Comparison of ENCODE assay signal across 15 cellular contexts in genomic region chr12:93176610-93177126, GRCh38.
DNase-seq lines count a peak whose midpoint lies in the region; ATAC-seq and TF ChIP-seq lines count a peak whose summit lies in the region.
"Had no signal": no experiment of that assay in that cellular context is flagged by ENCODE, and none has a peak within 500 bp of the region (broad histone marks: within the 10 kb centered on the region; RNA-seq: fewer than 3 reads in every experiment).

No MANE protein-coding gene starts in this region.

- no peaks in the 10 kb centered on the region for H3K36me3 Mint-ChIP-seq in endothelial cell (ENCODE audit: low read depth, unreplicated experiment)
- peaks cover 21% of the 10 kb centered on the region for H3K36me3 Mint-ChIP-seq in nephron progenitor cell (ENCODE audit: low read depth)

- H3K4me3 ChIP-seq in GM23248 (no peak overlapping the region), fibroblast of villous mesenchyme (ENCODE audit: low read depth, low read length) (no peak overlapping the region), skeletal muscle satellite cell (ENCODE audit: low read length) (no peak overlapping the region), MG63 (no peak overlapping the region)
- H3K4me3 ChIP-seq: mucosa of descending colon had no signal

- H3K4me1 Mint-ChIP-seq in endothelial cell (ENCODE audit: unreplicated experiment) (peaks cover 6% of the 10 kb centered on the region), nephron progenitor cell (peaks cover 17% of the 10 kb centered on the region)
- H3K4me1 Mint-ChIP-seq: activated T-helper 17 cell treated with anti-CD3 and anti-CD28 coated beads, Interleukin-2, amount 50 U/mL, for 72 hours had no signal

- H3K27ac Mint-ChIP-seq in endothelial cell (ENCODE audit: unreplicated experiment) (no peak overlapping the region), nephron progenitor cell (no peak overlapping the region)
- H3K27ac Mint-ChIP-seq: activated CD8-positive, alpha-beta T cell treated with anti-CD3 and anti-CD28 coated beads, Interleukin-2, amount 10 ng/mL, durations not matched to agents 7 days and 5 days; activated T-helper 17 cell treated with anti-CD3 and anti-CD28 coated beads, Interleukin-2, amount 50 U/mL, for 72 hours had no signal

- H3K4me3 Mint-ChIP-seq in endothelial cell (ENCODE audit: unreplicated experiment), result no peak overlapping the region
- no peak overlapping the region for H3K4me3 Mint-ChIP-seq in nephron progenitor cell
- H3K4me3 Mint-ChIP-seq: activated CD8-positive, alpha-beta T cell treated with anti-CD3 and anti-CD28 coated beads, Interleukin-2, amount 10 ng/mL, durations not matched to agents 7 days and 5 days; activated T-helper 17 cell treated with anti-CD3 and anti-CD28 coated beads, Interleukin-2, amount 50 U/mL, for 72 hours had no signal

- H3K4me1 ChIP-seq in GM23248 (ENCODE audit: insufficient read depth), result peaks cover 47% of the 10 kb centered on the region
- peaks cover 40% of the 10 kb centered on the region for H3K4me1 ChIP-seq in skeletal muscle satellite cell (ENCODE audit: control insufficient read depth, insufficient read depth, low read length)

- no peaks in the 10 kb centered on the region for H3K9me3 Mint-ChIP-seq in endothelial cell (ENCODE audit: unreplicated experiment)
- H3K9me3 Mint-ChIP-seq in nephron progenitor cell, result peaks cover 26% of the 10 kb centered on the region
- H3K9me3 Mint-ChIP-seq: activated T-helper 17 cell treated with anti-CD3 and anti-CD28 coated beads, Interleukin-2, amount 50 U/mL, for 72 hours had no signal

- DNase-seq in GM23248 (no peak), fibroblast of villous mesenchyme (ENCODE audit: low read depth) (peak; percentile 83), endothelial cell (ENCODE audit: low spot score) (no peak), MG63 (no peak), nephron progenitor cell (no peak)
- DNase-seq: activated CD8-positive, alpha-beta T cell treated with anti-CD3 and anti-CD28 coated beads, Interleukin-2, amount 10 ng/mL, durations not matched to agents 7 days and 5 days; AML-193; mucosa of descending colon; posterior cingulate gyrus; trophoblast cell had no signal

- H3F3A ChIP-seq in GM23248 (ENCODE audit: insufficient read depth), result peaks cover 40% of the 10 kb centered on the region

- H3K9ac ChIP-seq in GM23248 (no peak overlapping the region), skeletal muscle satellite cell (ENCODE audit: low read depth, low read length) (no peak overlapping the region)
- H3K9ac ChIP-seq: KMS-11 had no signal

- TF ChIP-seq CTCF in fibroblast of villous mesenchyme (IDR thresholded peaks at IDR 0.05; ENCODE audit: insufficient read depth, low read depth, low read length), result no peak
- TF ChIP-seq CTCF in endothelial cell (IDR thresholded peaks at IDR 0.05; ENCODE audit: unreplicated experiment), result no peak
- TF ChIP-seq CTCF in nephron progenitor cell (IDR thresholded peaks at IDR 0.05), result no peak

- H3K9me3 ChIP-seq in GM23248 (ENCODE audit: low read depth) (no peaks in the 10 kb centered on the region), skeletal muscle satellite cell (replicated peaks; ENCODE audit: low read length) (no peaks in the 10 kb centered on the region), MG63 (no peaks in the 10 kb centered on the region)
- H3K9me3 ChIP-seq: mucosa of descending colon had no signal

- no peaks in the 10 kb centered on the region for H3K36me3 ChIP-seq in GM23248 (ENCODE audit: low read depth)
- H3K36me3 ChIP-seq in skeletal muscle satellite cell (ENCODE audit: insufficient read depth, low read length), result no peaks in the 10 kb centered on the region
- H3K36me3 ChIP-seq in MG63, result no peaks in the 10 kb centered on the region

- peak overlapping the region; percentile 28; the same call in 1 of the 2 replicates for H2AFZ ChIP-seq in GM23248

- H3K9me2 ChIP-seq in GM23248 (ENCODE audit: insufficient read depth), result no peaks in the 10 kb centered on the region

- ATAC-seq in GM18870 (IDR thresholded peaks at IDR 0.05; ENCODE audit: unreplicated experiment), result no peak
- ATAC-seq: activated CD8-positive, alpha-beta T cell treated with anti-CD3 and anti-CD28 coated beads, Interleukin-2, amount 10 ng/mL, durations not matched to agents 7 days and 5 days; activated T-helper 17 cell treated with anti-CD3 and anti-CD28 coated beads, Interleukin-2, amount 50 U/mL, for 72 hours; mucosa of descending colon had no signal

- H3K27me3 ChIP-seq in GM23248 (replicated peaks; ENCODE audit: insufficient read depth) (no peaks in the 10 kb centered on the region), skeletal muscle satellite cell (ENCODE audit: control insufficient read depth, insufficient read depth, low read length) (no peaks in the 10 kb centered on the region), MG63 (no peaks in the 10 kb centered on the region)

- no peaks in the 10 kb centered on the region for H4K20me1 ChIP-seq in GM23248 (ENCODE audit: insufficient read depth)

- H3K4me2 ChIP-seq in GM23248 (ENCODE audit: unreplicated experiment) (peak overlapping the region; percentile 6), skeletal muscle satellite cell (ENCODE audit: low read length) (peak overlapping the region; percentile 1)
- H3K4me2 ChIP-seq: KMS-11 had no signal

- no peaks in the 10 kb centered on the region for H3K79me2 ChIP-seq in GM23248 (ENCODE audit: insufficient read depth)

- in situ Hi-C loops in GM23248 (cut with MboI), result no loop called here

- WGBS in GM23248 (ENCODE audit: low coverage in 1 of 2, low lambda C conversion rate in 2 of 2, missing lambda C conversion rate in 2 of 2), 2 experiments, result 9 to 10% methylated on average over 2 of the region's 2 CpGs

- H3K27me3 Mint-ChIP-seq in endothelial cell (ENCODE audit: unreplicated experiment), result peaks cover 1% of the 10 kb centered on the region
- H3K27me3 Mint-ChIP-seq in nephron progenitor cell (ENCODE audit: low read depth, poor library complexity), result peaks cover 3% of the 10 kb centered on the region
- H3K27me3 Mint-ChIP-seq: activated T-helper 17 cell treated with anti-CD3 and anti-CD28 coated beads, Interleukin-2, amount 50 U/mL, for 72 hours had no signal

- H3K27ac ChIP-seq in GM23248 (peak overlapping the region; percentile 68), angular gyrus (ENCODE audit: low read depth, low read length) (peak overlapping the region; percentile 54)
- H3K27ac ChIP-seq: KMS-11 had no signal
